In the genomic region with DNA sequence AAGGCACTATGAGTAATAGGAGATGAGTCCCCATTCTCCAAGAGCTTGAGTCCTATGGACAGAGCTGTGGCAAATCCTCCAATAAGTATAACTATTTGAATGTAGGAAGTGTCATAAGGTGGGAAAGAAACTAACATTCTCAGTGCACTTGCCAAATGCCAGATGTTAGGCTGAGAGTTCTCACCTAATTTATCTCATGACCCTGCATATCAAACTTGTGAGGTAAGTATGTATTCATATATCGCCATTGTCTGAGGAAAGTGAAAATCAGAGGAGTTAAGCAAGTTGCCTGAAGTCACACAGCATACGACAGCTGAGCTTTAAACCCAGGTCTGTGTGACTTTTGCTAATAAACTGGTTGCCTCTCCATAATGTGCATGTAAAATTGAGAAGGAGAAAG, we compare ENCODE assay signal across 10 cellular contexts.
"Had no signal": no experiment of that assay in that cellular context is flagged by ENCODE, and none has a peak within 500 bp of the region (broad histone marks: within the 10 kb centered on the region; RNA-seq: fewer than 3 reads in every experiment).

No MANE protein-coding gene starts in this region.

- FAIRE-seq: H1, H54, HepG2 had no signal

- H3K4me3 ChIP-seq: GM23338 had no signal

- H3K4me2 ChIP-seq: GM23338, KMS-11 had no signal

- H2AFZ ChIP-seq: GM23338 had no signal

- H3K27ac ChIP-seq: HL-60, KMS-11 had no signal

- DNase-seq: H9, HFFc6, KBM-7 had no signal

- ATAC-seq: GM23338, HCT116, HepG2 had no signal
